ENCODE assay signal across 25 cellular contexts in genomic region chr22:29224121-29224858, GRCh38. TPM values are rescaled to one million over a fixed set of nuclear protein-coding genes. Genes with fewer than 3 reads are reported as not detected.
DNase-seq lines count a peak whose midpoint lies in the region; ATAC-seq and TF ChIP-seq lines count a peak whose summit lies in the region.
"Had no signal": no experiment of that assay in that cellular context is flagged by ENCODE, and none has a peak within 500 bp of the region (broad histone marks: within the 10 kb centered on the region; RNA-seq: fewer than 3 reads in every experiment).

No MANE protein-coding gene starts in this region.

- H3K27me3 ChIP-seq in Peyer's patch: no peaks in the 10 kb centered on the region
- H3K27me3 ChIP-seq in esophagus muscularis mucosa: no peaks in the 10 kb centered on the region
- no peaks in the 10 kb centered on the region for H3K27me3 ChIP-seq in upper lobe of left lung
- no peaks in the 10 kb centered on the region for H3K27me3 ChIP-seq in CD8-positive, alpha-beta T cell (ENCODE audit: insufficient read depth, low read length)

- H3K4me1 Mint-ChIP-seq in CD8-positive, alpha-beta T cell (ENCODE audit: low read depth): no peaks in the 10 kb centered on the region
- H3K4me1 Mint-ChIP-seq: T-cell had no signal

- H3K4me3 ChIP-seq in Peyer's patch (no peak overlapping the region), esophagus muscularis mucosa (no peak overlapping the region), mucosa of descending colon (no peak overlapping the region), upper lobe of left lung (no peak overlapping the region)
- H3K4me3 ChIP-seq in CD8-positive, alpha-beta T cell (ENCODE audit: low read depth, low read length): no peak overlapping the region
- H3K4me3 ChIP-seq: lung, prostate gland had no signal

- no peak for TF ChIP-seq POLR2A in Peyer's patch (IDR thresholded peaks at IDR 0.05)
- TF ChIP-seq POLR2A in esophagus muscularis mucosa (IDR thresholded peaks at IDR 0.05; ENCODE audit: low read depth): no peak
- no peak for TF ChIP-seq POLR2A in upper lobe of left lung (IDR thresholded peaks at IDR 0.05)

- H3K9me3 ChIP-seq in Peyer's patch (no peaks in the 10 kb centered on the region), esophagus muscularis mucosa (no peaks in the 10 kb centered on the region), mucosa of descending colon (no peaks in the 10 kb centered on the region), upper lobe of left lung (no peaks in the 10 kb centered on the region)
- H3K9me3 ChIP-seq in CD8-positive, alpha-beta T cell (ENCODE audit: low read length): no peaks in the 10 kb centered on the region
- H3K9me3 ChIP-seq: prostate gland had no signal

- H3K36me3 Mint-ChIP-seq in CD8-positive, alpha-beta T cell: no peaks in the 10 kb centered on the region
- H3K36me3 Mint-ChIP-seq: activated CD4-positive, alpha-beta memory T cell treated with anti-CD3 and anti-CD28 coated beads for 36 hours; T-cell had no signal

- 78% methylated on average over 15 of the region's 19 CpGs for WGBS in esophagus muscularis mucosa
- WGBS in upper lobe of left lung, 2 donors: 81 to 83% methylated on average over 12 to 19 of the region's 19 CpGs

- H3K27ac Mint-ChIP-seq in CD8-positive, alpha-beta T cell: no peak overlapping the region
- H3K27ac Mint-ChIP-seq: activated CD4-positive, alpha-beta memory T cell treated with anti-CD3 and anti-CD28 coated beads for 36 hours; T-cell had no signal

- intact Hi-C loops in esophagus muscularis mucosa (cut with DNase I) (no loop called here), mucosa of descending colon (cut with DNase I, micrococcal nuclease) (no loop called here)
- intact Hi-C loops in CD8-positive, alpha-beta T cell (cut with DNase I, micrococcal nuclease): no loop called here

- TF ChIP-seq CTCF in Peyer's patch (IDR thresholded peaks at IDR 0.05): no peak
- no peak for TF ChIP-seq CTCF in esophagus muscularis mucosa (IDR thresholded peaks at IDR 0.05)
- no peak for TF ChIP-seq CTCF in mucosa of descending colon (IDR thresholded peaks at IDR 0.05)
- no peak for TF ChIP-seq CTCF in upper lobe of left lung (IDR thresholded peaks at IDR 0.05)
- TF ChIP-seq CTCF in CD8-positive, alpha-beta T cell (IDR thresholded peaks at IDR 0.05): no peak

- H3K36me3 ChIP-seq in Peyer's patch (no peaks in the 10 kb centered on the region), esophagus muscularis mucosa (no peaks in the 10 kb centered on the region), mucosa of descending colon (ENCODE audit: low read depth) (no peaks in the 10 kb centered on the region), upper lobe of left lung (no peaks in the 10 kb centered on the region)
- H3K36me3 ChIP-seq in CD8-positive, alpha-beta T cell (ENCODE audit: insufficient read depth, low read length): no peaks in the 10 kb centered on the region
- H3K36me3 ChIP-seq: prostate gland had no signal

- H3K9me3 Mint-ChIP-seq in CD8-positive, alpha-beta T cell: no peaks in the 10 kb centered on the region
- H3K9me3 Mint-ChIP-seq: activated CD4-positive, alpha-beta memory T cell treated with anti-CD3 and anti-CD28 coated beads for 36 hours; nephron progenitor cell; T-cell had no signal

- TF ChIP-seq EP300 in esophagus muscularis mucosa (IDR thresholded peaks at IDR 0.05): no peak
- no peak for TF ChIP-seq EP300 in upper lobe of left lung (IDR thresholded peaks at IDR 0.05)

- H3K27ac ChIP-seq in Peyer's patch (peak overlapping the region; percentile 46 to 72 (median 66)), esophagus muscularis mucosa (replicated peaks in 1 of 4) (peak overlapping the region in 3 of 4 donors; percentile 30 to 41 (median 35)), upper lobe of left lung (peak overlapping the region; percentile 68 to 89 (median 74))
- no peak overlapping the region for H3K27ac ChIP-seq in CD8-positive, alpha-beta T cell (ENCODE audit: low read depth, low read length)

- CTCF ChIA-PET in CD8-positive, alpha-beta T cell (lab: Charles Lee): no interaction called here

- no peak overlapping the region for H3K4me3 Mint-ChIP-seq in CD8-positive, alpha-beta T cell
- H3K4me3 Mint-ChIP-seq: activated CD4-positive, alpha-beta memory T cell treated with anti-CD3 and anti-CD28 coated beads for 36 hours; nephron progenitor cell; T-cell had no signal

- peak in 2 of 3 donors; percentile 25 to 46 for DNase-seq in Peyer's patch
- no peak for DNase-seq in esophagus muscularis mucosa (ENCODE audit: extremely low spot score)
- peak in 1 of 3 donors; percentile 48 for DNase-seq in mucosa of descending colon
- peak in 1 of 2 donors; percentile 87 for DNase-seq in upper lobe of left lung
- no peak for DNase-seq in CD8-positive, alpha-beta T cell
- DNase-seq: activated CD4-positive, alpha-beta memory T cell treated with anti-CD3 and anti-CD28 coated beads for 36 hours; activated naive CD4-positive, alpha-beta T cell; activated T-cell treated with anti-CD3 and anti-CD28 coated beads, Interleukin-2, amount 50 U/mL, for 1 hour; amniotic stem cell; central memory CD4-positive, alpha-beta T cell; DND-41; erythroblast; Karpas-422; NCI-H2029 treated with DMSO at 0.1 percent for 48 hours; NCI-H446 treated with DMSO at 0.1 percent for 48 hours; nephron progenitor cell; stimulated activated CD4-positive, alpha-beta T cell treated with anti-CD3 and anti-CD28 coated beads, Interleukin-12 subunit alpha, Interleukin-12 subunit beta, amount 100 ng/mL, for 4 hours; stimulated activated CD8-positive, alpha-beta memory T cell treated with anti-CD3 and anti-CD28 coated beads, Interleukin-4, amount 100 ng/mL, for 48 hours; T-cell had no signal

- peak; percentile 35 for ATAC-seq in mucosa of descending colon
- peak in 1 of 2 donors; percentile 13 for ATAC-seq in upper lobe of left lung (ENCODE audit: low FRiP score in 2 of 2)
- ATAC-seq in CD8-positive, alpha-beta T cell: no peak
- ATAC-seq in GM18502 (IDR thresholded peaks at IDR 0.05; ENCODE audit: poor library complexity, unreplicated experiment): no peak
- ATAC-seq in HG02759 (IDR thresholded peaks at IDR 0.05; ENCODE audit: unreplicated experiment): no peak
- ATAC-seq: T-cell had no signal

- POLR2A ChIA-PET in CD8-positive, alpha-beta T cell (lab: Charles Lee): no interaction called here

- H3K27me3 Mint-ChIP-seq in CD8-positive, alpha-beta T cell (ENCODE audit: low read depth): no peaks in the 10 kb centered on the region
- H3K27me3 Mint-ChIP-seq: activated CD4-positive, alpha-beta memory T cell treated with anti-CD3 and anti-CD28 coated beads for 36 hours; T-cell had no signal

- H3K4me1 ChIP-seq in Peyer's patch (peaks cover 0 to 13% (median 0%) of the 10 kb centered on the region in 4 donors), esophagus muscularis mucosa (peaks cover 11 to 40% (median 35%) of the 10 kb centered on the region in 4 donors), mucosa of descending colon (ENCODE audit: low read depth) (no peaks in the 10 kb centered on the region), upper lobe of left lung (peaks cover 18 to 35% (median 23%) of the 10 kb centered on the region in 4 donors)
- H3K4me1 ChIP-seq in CD8-positive, alpha-beta T cell (ENCODE audit: insufficient read depth, low read length): no peaks in the 10 kb centered on the region
- H3K4me1 ChIP-seq: prostate gland had no signal

RNA-seq across cellular contexts. Expression of gene EMID1, which starts 18.6 kb away (rescaled TPM):
- total RNA-seq in Peyer's patch (1 to 10 TPM; 1.9 to 7.1 (median 4.2) TPM), esophagus muscularis mucosa (1 to 10 TPM in 2 of 4 donors, under 1 TPM in 2; 0.65 to 4.0 (median 0.93) TPM), mucosa of descending colon (1 to 10 TPM; 1.6 to 4.3 (median 3.0) TPM), upper lobe of left lung (10 to 100 TPM in 2 of 6 donors, 1 to 10 TPM in 4; 2.1 to 31.6 (median 8.4) TPM)
- not detected for total RNA-seq in CD8-positive, alpha-beta T cell
- total RNA-seq: activated CD4-positive, alpha-beta memory T cell treated with anti-CD3 and anti-CD28 coated beads for 36 hours; HT1080; RPMI7951 had no signal

RNA-seq across cellular contexts. Expression of gene RHBDD3, which starts 43.5 kb away (rescaled TPM):
- total RNA-seq in Peyer's patch (10 to 100 TPM; 25.4 to 47.2 (median 36.2) TPM), esophagus muscularis mucosa (10 to 100 TPM; 12.6 to 23.5 (median 20.7) TPM), mucosa of descending colon (10 to 100 TPM; 13.3 to 26.1 (median 19.1) TPM), upper lobe of left lung (10 to 100 TPM; 17.3 to 47.1 (median 27.9) TPM)
- total RNA-seq in CD8-positive, alpha-beta T cell: 10 to 100 TPM; 10.2 to 10.9 TPM

RNA-seq across cellular contexts. Expression of gene EWSR1, which starts 43.8 kb away (rescaled TPM):
- total RNA-seq in Peyer's patch (100 to 1,000 TPM; 186 to 444 (median 276) TPM), esophagus muscularis mucosa (100 to 1,000 TPM; 183 to 203 (median 198) TPM), mucosa of descending colon (100 to 1,000 TPM; 176 to 227 (median 179) TPM), upper lobe of left lung (100 to 1,000 TPM; 156 to 293 (median 183) TPM)
- 100 to 1,000 TPM; 326 to 352 TPM for total RNA-seq in CD8-positive, alpha-beta T cell

Comparison
In these comparisons a context has a peak if more than half of its experiments do, and no peak if none do; other contexts are left out.
1. DNase-seq: peak in Peyer's patch (2 of 3); none in esophagus muscularis mucosa (single experiment) and CD8-positive, alpha-beta T cell (0 of 7).